In genomic region chr11:111406589-111406988, GRCh38 we compare ENCODE assay signal across 19 cellular contexts. TPM values are rescaled to one million over a fixed set of nuclear protein-coding genes. Genes with fewer than 3 reads are reported as not detected.
"Had no signal": no experiment of that assay in that cellular context is flagged by ENCODE, and none has a peak within 500 bp of the region (broad histone marks: within the 10 kb centered on the region; RNA-seq: fewer than 3 reads in every experiment).

No MANE protein-coding gene starts in this region.

- H3K27ac ChIP-seq: breast epithelium, epithelial cell of prostate, heart left ventricle, skin epidermis, upper lobe of left lung had no signal

- H3K4me1 ChIP-seq: breast epithelium, heart left ventricle, upper lobe of left lung had no signal

- H3K9me3 ChIP-seq: breast epithelium, heart left ventricle, upper lobe of left lung had no signal

- H3K4me3 ChIP-seq: breast epithelium, heart left ventricle, skin epidermis, upper lobe of left lung had no signal

- H3K36me3 ChIP-seq: breast epithelium, heart left ventricle, upper lobe of left lung had no signal

- DNase-seq: activated CD4-positive, alpha-beta T cell treated with anti-CD3 and anti-CD28 coated beads, Interleukin-2, amount 50 U/mL, for 1 hour; activated CD8-positive, alpha-beta memory T cell treated with anti-CD3 and anti-CD28 coated beads for 24 hours; activated naive CD4-positive, alpha-beta T cell; activated naive CD8-positive, alpha-beta T cell treated with anti-CD3 and anti-CD28 coated beads, Interleukin-2, amount 10 ng/mL, durations not matched to agents 7 days and 5 days; aorta; dermis blood vessel endothelial cell; effector memory CD8-positive, alpha-beta T cell; heart left ventricle; immature natural killer cell; stimulated activated naive CD8-positive, alpha-beta T cell treated with anti-CD3 and anti-CD28 coated beads, Interleukin-15, amount 100 ng/mL, for 72 hours; T-helper 9 cell; upper lobe of left lung had no signal

- ATAC-seq: activated CD4-positive, CD25-positive, alpha-beta regulatory T cell treated with anti-CD3 and anti-CD28 coated beads, Interleukin-2, amount 50 U/mL, for 24 hours; effector memory CD8-positive, alpha-beta T cell; heart left ventricle; natural killer cell treated with Interleukin-12 subunit alpha and Interleukin-12 subunit beta and Interleukin-15 and Interleukin-18, amount 100 ng/mL, for 72 hours; stimulated activated naive CD8-positive, alpha-beta T cell treated with anti-CD3 and anti-CD28 coated beads, Interleukin-15, amount 100 ng/mL, for 72 hours had no signal

- H3K27me3 ChIP-seq: breast epithelium, heart left ventricle, upper lobe of left lung had no signal

RNA-seq across cellular contexts. Expression of gene POU2AF1, which starts 27.5 kb away (rescaled TPM):
- total RNA-seq: dermis blood vessel endothelial cell, frontal cortex, renal cortical epithelial cell had no signal
